ENCODE assay signal across 12 cellular contexts in the genomic region with DNA sequence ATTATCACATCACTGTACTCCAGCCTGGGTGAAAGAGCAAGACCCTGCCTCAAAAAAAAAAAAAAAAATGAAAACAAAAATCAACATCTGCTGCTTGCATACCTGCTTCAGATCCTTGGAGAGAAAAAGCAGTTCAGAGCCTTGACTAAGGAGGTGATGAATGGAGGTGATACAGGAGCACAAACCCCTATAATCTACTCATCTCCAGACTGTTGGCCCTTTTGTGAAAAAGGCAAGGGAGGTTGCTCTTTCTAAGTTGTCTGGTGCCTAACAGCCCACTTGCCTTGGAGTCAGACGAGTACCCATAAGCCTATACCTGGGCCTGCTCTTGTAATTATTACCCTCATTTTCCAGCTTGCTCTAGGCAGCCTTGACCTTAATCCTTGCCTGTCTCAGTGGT. TPM values are rescaled to one million over a fixed set of nuclear protein-coding genes. Genes with fewer than 3 reads are reported as not detected.
DNase-seq lines count a peak whose midpoint lies in the region; ATAC-seq and TF ChIP-seq lines count a peak whose summit lies in the region.
"Had no signal": no experiment of that assay in that cellular context is flagged by ENCODE, and none has a peak within 500 bp of the region (broad histone marks: within the 10 kb centered on the region; RNA-seq: fewer than 3 reads in every experiment).

No MANE protein-coding gene starts in this region.

- peak overlapping the region; percentile 86 for H3K4me3 ChIP-seq in OCI-LY3 (ENCODE audit: low read length)
- H3K4me3 ChIP-seq in endodermal cell (ENCODE audit: low read length): peak overlapping the region; percentile 99
- no peak overlapping the region for H3K4me3 ChIP-seq in aorta (ENCODE audit: low read length in 2 of 2)

- DNase-seq in activated naive CD4-positive, alpha-beta T cell treated with anti-CD3 and anti-CD28 coated beads, Interleukin-2, amount 10 ng/mL, durations not matched to agents 7 days and 5 days: no peak
- DNase-seq in activated naive CD4-positive, alpha-beta T cell treated with anti-CD3 and anti-CD28 coated beads, Interleukin-2, amount 50 U/mL, for 72 hours (ENCODE audit: low spot score in 2 of 2): no peak
- DNase-seq in endodermal cell: no peak
- no peak for DNase-seq in aorta
- DNase-seq in stimulated activated naive CD4-positive, alpha-beta T cell treated with Interleukin-2 at 50 U/mL for 16 hours (lab: John Stamatoyannopoulos, UW): no peak
- no peak for DNase-seq in OCI-M1 (lab: John Stamatoyannopoulos, UW)
- DNase-seq: activated CD4-positive, alpha-beta T cell treated with anti-CD3 and anti-CD28 coated beads, Interleukin-2, amount 50 U/mL, for 48 hours; GF-D8; SHP77; stimulated activated CD4-positive, alpha-beta T cell treated with anti-CD3 and anti-CD28 coated beads, Interleukin-15, amount 100 ng/mL, for 24 hours had no signal

- H3K4me3 Mint-ChIP-seq in activated naive CD4-positive, alpha-beta T cell treated with anti-CD3 and anti-CD28 coated beads, Interleukin-2, amount 10 ng/mL, durations not matched to agents 7 days and 5 days: peak overlapping the region; percentile 55
- peak overlapping the region; percentile 93 for H3K4me3 Mint-ChIP-seq in endodermal cell
- H3K4me3 Mint-ChIP-seq in stimulated activated memory B cell treated with anti-CD40 and anti-IgM and Interleukin-4, amounts not matched to agents 10 μg/mL and 1 μg/mL and 100 μg/mL, for 72 hours: peak overlapping the region; percentile 35

- H3K27me3 ChIP-seq in OCI-LY3 (ENCODE audit: low read depth, low read length) (no peaks in the 10 kb centered on the region), endodermal cell (ENCODE audit: control insufficient read depth, insufficient read depth, low read length, poor library complexity, severe bottlenecking) (no peaks in the 10 kb centered on the region), aorta (ENCODE audit: control insufficient read depth in 1 of 2, insufficient read depth in 2 of 2, low read length in 1 of 2) (no peaks in the 10 kb centered on the region)

- H3K9me3 ChIP-seq in OCI-LY3 (ENCODE audit: insufficient read depth, low read length) (no peaks in the 10 kb centered on the region), endodermal cell (ENCODE audit: control insufficient read depth, low read length) (no peaks in the 10 kb centered on the region), aorta (ENCODE audit: control insufficient read depth, low read length) (no peaks in the 10 kb centered on the region)

- H3K79me2 ChIP-seq in OCI-LY3 (ENCODE audit: low read length): peaks cover 78% of the 10 kb centered on the region

- intact Hi-C loops in aorta (cut with DNase I): no loop called here

- CTCF ChIA-PET in activated naive CD4-positive, alpha-beta T cell treated with anti-CD3 and anti-CD28 coated beads, Interleukin-2, amount 10 ng/mL, durations not matched to agents 7 days and 5 days (lab: Charles Lee): interaction anchor here (0.6 to 4.0 kb wide), 4 partner anchors 12 to 512 kb away, joined by 3 to 15 read pairs (median 3); no protein-coding TSS in a partner anchor

- no peak overlapping the region for H3K27ac Mint-ChIP-seq in activated naive CD4-positive, alpha-beta T cell treated with anti-CD3 and anti-CD28 coated beads, Interleukin-2, amount 10 ng/mL, durations not matched to agents 7 days and 5 days
- H3K27ac Mint-ChIP-seq in activated naive CD4-positive, alpha-beta T cell treated with anti-CD3 and anti-CD28 coated beads, Interleukin-2, amount 50 U/mL, for 72 hours: peak overlapping the region in 1 of 2 donors; percentile 2
- no peak overlapping the region for H3K27ac Mint-ChIP-seq in endodermal cell
- H3K27ac Mint-ChIP-seq in stimulated activated memory B cell treated with anti-CD40 and anti-IgM and Interleukin-4, amounts not matched to agents 10 μg/mL and 1 μg/mL and 100 μg/mL, for 72 hours: no peak overlapping the region

- H3K9ac ChIP-seq in OCI-LY3 (ENCODE audit: low read length) (no peak overlapping the region), endodermal cell (ENCODE audit: extremely low read depth, low read length, poor library complexity, severe bottlenecking) (no peak overlapping the region)

- ATAC-seq in activated naive CD4-positive, alpha-beta T cell treated with anti-CD3 and anti-CD28 coated beads, Interleukin-2, amount 50 U/mL, for 72 hours: no peak
- no peak for ATAC-seq in stimulated activated memory B cell treated with anti-CD40 and anti-IgM and Interleukin-4, amounts not matched to agents 10 μg/mL and 1 μg/mL and 100 μg/mL, for 72 hours
- no peak for ATAC-seq in aorta (ENCODE audit: low FRiP score)

- H3K4me1 ChIP-seq in OCI-LY3 (ENCODE audit: low read length) (peaks cover 20% of the 10 kb centered on the region), endodermal cell (ENCODE audit: control insufficient read depth, insufficient read depth, low read length) (peaks cover 8% of the 10 kb centered on the region), aorta (ENCODE audit: control insufficient read depth in 1 of 2, insufficient read depth in 2 of 2, low read length in 2 of 2) (no peaks in the 10 kb centered on the region)

- peak overlapping the region; percentile 82 for H3K4me2 ChIP-seq in OCI-LY3 (ENCODE audit: low read length)

- no peaks in the 10 kb centered on the region for H4K20me1 ChIP-seq in OCI-LY3 (ENCODE audit: insufficient read depth, low read length)

- H2AFZ ChIP-seq in OCI-LY3 (ENCODE audit: low read depth, low read length): no peak overlapping the region

- no peaks in the 10 kb centered on the region for H3K9me3 Mint-ChIP-seq in activated naive CD4-positive, alpha-beta T cell treated with anti-CD3 and anti-CD28 coated beads, Interleukin-2, amount 10 ng/mL, durations not matched to agents 7 days and 5 days
- no peaks in the 10 kb centered on the region for H3K9me3 Mint-ChIP-seq in activated naive CD4-positive, alpha-beta T cell treated with anti-CD3 and anti-CD28 coated beads, Interleukin-2, amount 50 U/mL, for 72 hours
- no peaks in the 10 kb centered on the region for H3K9me3 Mint-ChIP-seq in endodermal cell
- H3K9me3 Mint-ChIP-seq in stimulated activated memory B cell treated with anti-CD40 and anti-IgM and Interleukin-4, amounts not matched to agents 10 μg/mL and 1 μg/mL and 100 μg/mL, for 72 hours: no peaks in the 10 kb centered on the region

- H3K4me1 Mint-ChIP-seq in activated naive CD4-positive, alpha-beta T cell treated with anti-CD3 and anti-CD28 coated beads, Interleukin-2, amount 10 ng/mL, durations not matched to agents 7 days and 5 days: peaks cover 52% of the 10 kb centered on the region
- peaks cover 44% of the 10 kb centered on the region for H3K4me1 Mint-ChIP-seq in endodermal cell
- peaks cover 56% of the 10 kb centered on the region for H3K4me1 Mint-ChIP-seq in stimulated activated memory B cell treated with anti-CD40 and anti-IgM and Interleukin-4, amounts not matched to agents 10 μg/mL and 1 μg/mL and 100 μg/mL, for 72 hours

- TF ChIP-seq CTCF in OCI-LY3 (IDR thresholded peaks at IDR 0.05; ENCODE audit: low read depth, low read length): no peak
- no peak for TF ChIP-seq CTCF in endodermal cell (conservative IDR thresholded peaks at IDR 0.05)

- H3K36me3 ChIP-seq in OCI-LY3 (replicated peaks; ENCODE audit: low read depth, low read length): peaks cover 10% of the 10 kb centered on the region
- H3K36me3 ChIP-seq in endodermal cell (ENCODE audit: control insufficient read depth, insufficient read depth, low read length): peaks cover 3% of the 10 kb centered on the region
- H3K36me3 ChIP-seq in aorta (ENCODE audit: control insufficient read depth in 1 of 2, insufficient read depth in 2 of 2, low read length in 1 of 2): no peaks in the 10 kb centered on the region

- WGBS in endodermal cell (ENCODE audit: insufficient coverage in 1 of 2, insufficient read length in 1 of 2), 2 experiments: 74 to 82% methylated on average over 1 of the region's 1 CpG
- 76 to 86% methylated on average over 1 of the region's 1 CpG for WGBS in aorta, 2 donors

- peaks cover 14% of the 10 kb centered on the region for H3K36me3 Mint-ChIP-seq in activated naive CD4-positive, alpha-beta T cell treated with anti-CD3 and anti-CD28 coated beads, Interleukin-2, amount 10 ng/mL, durations not matched to agents 7 days and 5 days
- H3K36me3 Mint-ChIP-seq in activated naive CD4-positive, alpha-beta T cell treated with anti-CD3 and anti-CD28 coated beads, Interleukin-2, amount 50 U/mL, for 72 hours: peaks cover 4 to 30% of the 10 kb centered on the region in 2 donors
- peaks cover 11% of the 10 kb centered on the region for H3K36me3 Mint-ChIP-seq in endodermal cell (ENCODE audit: low read depth)
- peaks cover 22% of the 10 kb centered on the region for H3K36me3 Mint-ChIP-seq in stimulated activated memory B cell treated with anti-CD40 and anti-IgM and Interleukin-4, amounts not matched to agents 10 μg/mL and 1 μg/mL and 100 μg/mL, for 72 hours

- H3K27ac ChIP-seq in OCI-LY3 (ENCODE audit: low read length): no peak overlapping the region
- no peak overlapping the region for H3K27ac ChIP-seq in endodermal cell (ENCODE audit: low read depth, low read length)
- H3K27ac ChIP-seq in aorta (ENCODE audit: low read depth in 1 of 2, low read length in 2 of 2): no peak overlapping the region

- no peaks in the 10 kb centered on the region for H3K27me3 Mint-ChIP-seq in activated naive CD4-positive, alpha-beta T cell treated with anti-CD3 and anti-CD28 coated beads, Interleukin-2, amount 10 ng/mL, durations not matched to agents 7 days and 5 days
- no peaks in the 10 kb centered on the region for H3K27me3 Mint-ChIP-seq in endodermal cell (ENCODE audit: insufficient read depth)
- no peaks in the 10 kb centered on the region for H3K27me3 Mint-ChIP-seq in stimulated activated memory B cell treated with anti-CD40 and anti-IgM and Interleukin-4, amounts not matched to agents 10 μg/mL and 1 μg/mL and 100 μg/mL, for 72 hours

RNA-seq across cellular contexts. Expression of a gene that starts 1.4 kb away (rescaled TPM):
- total RNA-seq in activated naive CD4-positive, alpha-beta T cell treated with anti-CD3 and anti-CD28 coated beads, Interleukin-2, amount 50 U/mL, for 72 hours: 10 to 100 TPM in 1 of 2 donors, 1 to 10 TPM in 1; 8.3 to 16.5 TPM
- total RNA-seq in endodermal cell (10 to 100 TPM; 30.5 to 32.9 TPM), aorta (1 to 10 TPM; 5.1 to 8.3 TPM)
- polyA plus RNA-seq in endodermal cell (2013, experiment 1 of 2): 13.6 TPM
- polyA plus RNA-seq in endodermal cell (2013, experiment 2 of 2): 13.7 TPM
- 1 to 10 TPM; 3.2 to 3.5 TPM for polyA plus RNA-seq in aorta

RNA-seq across cellular contexts. Expression of a gene that starts 1.7 kb away (rescaled TPM):
- total RNA-seq in activated naive CD4-positive, alpha-beta T cell treated with anti-CD3 and anti-CD28 coated beads, Interleukin-2, amount 50 U/mL, for 72 hours: 1 to 10 TPM; 5.7 to 6.8 TPM
- 10 to 100 TPM; 20.3 to 25.6 TPM for total RNA-seq in endodermal cell
- 31.4 TPM for polyA plus RNA-seq in endodermal cell (2013, experiment 1 of 2)
- 30.8 TPM for polyA plus RNA-seq in endodermal cell (2013, experiment 2 of 2)
- 1 to 10 TPM; 8.2 to 8.6 TPM for total RNA-seq in aorta
- polyA plus RNA-seq in aorta: 10 to 100 TPM; 17.3 to 18.9 TPM

RNA-seq across cellular contexts. Expression of a gene that starts 27.9 kb away (rescaled TPM):
- total RNA-seq in activated naive CD4-positive, alpha-beta T cell treated with anti-CD3 and anti-CD28 coated beads, Interleukin-2, amount 50 U/mL, for 72 hours: 10 to 100 TPM; 15.7 to 16.7 TPM
- total RNA-seq in endodermal cell (10 to 100 TPM; 23.5 to 25.8 TPM), aorta (10 to 100 TPM; 81.1 to 84.7 TPM)
- 30.2 TPM for polyA plus RNA-seq in endodermal cell (2013, experiment 1 of 2)
- polyA plus RNA-seq in endodermal cell (2013, experiment 2 of 2): 29.0 TPM
- 10 to 100 TPM; 22.4 to 41.7 TPM for polyA plus RNA-seq in aorta

Comparison
In these comparisons a context has a peak if more than half of its experiments do, and no peak if none do; other contexts are left out.
1. H3K4me3 Mint-ChIP-seq: peak in every context shown above with its lines; median percentile 93 in endodermal cell; 55 in activated naive CD4-positive, alpha-beta T cell treated with anti-CD3 and anti-CD28 coated beads, Interleukin-2, amount 10 ng/mL, durations not matched to agents 7 days and 5 days; 35 in stimulated activated memory B cell treated with anti-CD40 and anti-IgM and Interleukin-4, amounts not matched to agents 10 μg/mL and 1 μg/mL and 100 μg/mL, for 72 hours.
2. H3K4me3 ChIP-seq: peak in OCI-LY3 (single experiment) and endodermal cell (single experiment); none in aorta (0 of 2).